9 cellular contexts compared by ENCODE assay signal in the genomic region with DNA sequence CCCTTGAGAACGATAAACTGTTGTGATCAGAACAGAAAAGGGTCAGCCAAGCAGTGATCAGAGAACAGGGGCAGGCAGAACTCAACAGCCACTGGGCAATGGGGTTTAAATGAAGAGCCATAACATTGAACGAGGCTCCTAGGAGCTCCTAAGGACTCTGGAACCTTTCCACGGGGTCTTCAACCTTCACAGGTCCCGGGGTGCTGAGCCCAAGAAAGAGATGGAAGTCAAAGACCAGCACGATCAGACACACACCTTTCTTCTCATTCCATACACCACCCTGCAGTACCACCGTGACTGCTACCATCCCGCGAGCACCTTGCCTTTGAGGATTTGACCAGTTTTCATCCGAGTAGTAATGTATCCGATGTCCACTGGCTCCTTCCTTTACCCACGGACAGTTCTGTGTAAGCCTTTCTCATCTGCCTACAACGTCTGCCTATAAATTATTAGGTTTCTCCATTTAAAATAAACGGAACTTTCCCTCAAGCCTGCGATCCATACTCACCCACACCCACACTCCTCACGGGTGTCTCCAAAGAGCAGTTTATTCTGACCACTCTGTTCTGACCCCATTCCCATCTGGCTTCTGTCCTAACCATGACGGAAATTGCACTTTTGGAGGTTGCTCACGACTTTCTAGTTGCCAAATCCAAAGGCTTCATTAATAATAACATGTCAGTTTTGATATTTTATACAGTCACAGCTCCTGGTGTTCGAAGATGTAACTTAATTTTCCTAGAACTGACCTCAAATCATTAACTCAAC. TPM values are rescaled to one million over a fixed set of nuclear protein-coding genes. Genes with fewer than 3 reads are reported as not detected.
DNase-seq lines count a peak whose midpoint lies in the region; ATAC-seq, FAIRE-seq and TF ChIP-seq lines count a peak whose summit lies in the region.
"Had no signal": no experiment of that assay in that cellular context is flagged by ENCODE, and none has a peak within 500 bp of the region (broad histone marks: within the 10 kb centered on the region; RNA-seq: fewer than 3 reads in every experiment).

No MANE protein-coding gene starts in this region.

- TF ChIP-seq CTCF in OCI-LY7 (conservative IDR thresholded peaks at IDR 0.05; ENCODE audit: low read length) (no peak), fibroblast of the aortic adventitia (IDR thresholded peaks at IDR 0.05; ENCODE audit: insufficient read depth, low read length) (no peak), pancreas (IDR thresholded peaks at IDR 0.05) (no peak)

- H3K4me1 ChIP-seq in CD8-positive, alpha-beta memory T cell (ENCODE audit: insufficient read depth, low read length): peaks cover 10% of the 10 kb centered on the region
- H3K4me1 ChIP-seq in OCI-LY7 (ENCODE audit: insufficient read depth, low read length, poor library complexity, severe bottlenecking) (peaks cover 5% of the 10 kb centered on the region), pancreas (no peaks in the 10 kb centered on the region)

- no TSS peak for BruUV-seq in OCI-LY7 (replicated peaks; lab: Mats Ljungman, UMichigan)

- H3K4me1 Mint-ChIP-seq in CD8-positive, alpha-beta memory T cell: peaks cover 5 to 9% (median 6%) of the 10 kb centered on the region in 3 donors

- CTCF ChIA-PET in CD8-positive, alpha-beta memory T cell (lab: Charles Lee): interaction anchor here (0.8 to 1.5 kb wide), 6 partner anchors 14 to 472 kb away, joined by 3 to 7 read pairs (median 3); no protein-coding TSS in a partner anchor
- CTCF ChIA-PET in OCI-LY7 (lab: Charles Lee; ENCODE audit: unreplicated experiment): no interaction called here

- H2AFZ ChIP-seq in OCI-LY7 (ENCODE audit: low read length): peak overlapping the region; percentile 60

- no peak for DNase-seq in CD8-positive, alpha-beta memory T cell
- DNase-seq in OCI-LY7 (ENCODE audit: low spot score) (no peak), fibroblast of the aortic adventitia (ENCODE audit: low read depth) (peak; percentile 51), pancreas (no peak), DMS114 treated with DMSO at 0.1 percent for 48 hours (lab: John Stamatoyannopoulos, UW; ENCODE audit: unreplicated experiment) (no peak), DMS79 (lab: John Stamatoyannopoulos, UW) (no peak), H54 (ENCODE audit: insufficient read length, low spot score) (no peak)

- ATAC-seq in pancreas: peak in 3 of 4 donors; percentile 15 to 40 (median 17)
- no peak for ATAC-seq in HG03280 (IDR thresholded peaks at IDR 0.05; ENCODE audit: unreplicated experiment)

- WGBS in pancreas, 2 donors: 40 to 47% methylated on average over 18 of the region's 18 CpGs

- peaks cover 12 to 13% of the 10 kb centered on the region in 2 donors for H3K27me3 Mint-ChIP-seq in CD8-positive, alpha-beta memory T cell

- H3K36me3 ChIP-seq in CD8-positive, alpha-beta memory T cell (ENCODE audit: insufficient read depth, low read length): no peaks in the 10 kb centered on the region
- H3K36me3 ChIP-seq in OCI-LY7 (ENCODE audit: insufficient read depth, low read length): no peaks in the 10 kb centered on the region
- H3K36me3 ChIP-seq in pancreas: no peaks in the 10 kb centered on the region
- H3K36me3 ChIP-seq: neutrophil had no signal

- no peaks in the 10 kb centered on the region for H3K9me3 ChIP-seq in CD8-positive, alpha-beta memory T cell (ENCODE audit: low read length)
- no peaks in the 10 kb centered on the region for H3K9me3 ChIP-seq in OCI-LY7 (ENCODE audit: low read length)
- H3K9me3 ChIP-seq in pancreas: no peaks in the 10 kb centered on the region
- H3K9me3 ChIP-seq: neutrophil had no signal

- FAIRE-seq in pancreas (lab: Jason Lieb, UNC) (no peak), H54 (lab: Jason Lieb, UNC) (no peak)

- POLR2A ChIA-PET in CD8-positive, alpha-beta memory T cell (lab: Charles Lee): no interaction called here
- POLR2A ChIA-PET in OCI-LY7 (lab: Charles Lee): interaction anchor here (1.0 to 1.3 kb wide), 3 partner anchors 13 to 514 kb away, joined by 3 to 4 read pairs (median 3); no protein-coding TSS in a partner anchor

- peak overlapping the region; percentile 58 for H3K4me2 ChIP-seq in OCI-LY7 (ENCODE audit: low read length)

- H3K27ac Mint-ChIP-seq in CD8-positive, alpha-beta memory T cell: peak overlapping the region in 5 of 8 donors; percentile 70 to 93 (median 83)

- H3K27ac ChIP-seq in CD8-positive, alpha-beta memory T cell (ENCODE audit: low read depth, low read length): no peak overlapping the region
- H3K27ac ChIP-seq in OCI-LY7 (ENCODE audit: low read depth, low read length, poor library complexity, severe bottlenecking): no peak overlapping the region
- no peak overlapping the region for H3K27ac ChIP-seq in pancreas
- H3K27ac ChIP-seq: neutrophil had no signal

- intact Hi-C loops in OCI-LY7 (cut with micrococcal nuclease; ENCODE audit: unreplicated experiment): loop anchor here (1.0 to 2.0 kb wide), 3 partner anchors 89 to 452 kb away; no protein-coding TSS in a partner anchor
- intact Hi-C loops in pancreas (cut with DNase I): loop anchor here (5.0 kb wide), 1 partner anchor 170 kb away; no protein-coding TSS in a partner anchor

- H3K9me2 ChIP-seq in OCI-LY7 (ENCODE audit: insufficient read depth, low read length): no peaks in the 10 kb centered on the region

- no peaks in the 10 kb centered on the region for H3K79me2 ChIP-seq in OCI-LY7 (ENCODE audit: insufficient read depth, low read depth, low read length)

- H3K36me3 Mint-ChIP-seq in CD8-positive, alpha-beta memory T cell: no peaks in the 10 kb centered on the region

- peak overlapping the region; percentile 60 to 96 (median 89) for H3K4me3 Mint-ChIP-seq in CD8-positive, alpha-beta memory T cell

- H4K20me1 ChIP-seq in OCI-LY7 (ENCODE audit: insufficient read depth, low read length): no peaks in the 10 kb centered on the region

- no peaks in the 10 kb centered on the region for H3K27me3 ChIP-seq in CD8-positive, alpha-beta memory T cell (ENCODE audit: insufficient read depth, low read length, poor library complexity, severe bottlenecking)
- H3K27me3 ChIP-seq in pancreas: no peaks in the 10 kb centered on the region

- H3K4me3 ChIP-seq in CD8-positive, alpha-beta memory T cell (ENCODE audit: low read length): peak overlapping the region; percentile 60
- peak overlapping the region; percentile 51 for H3K4me3 ChIP-seq in OCI-LY7 (ENCODE audit: low read depth, low read length, poor library complexity, severe bottlenecking)
- no peak overlapping the region for H3K4me3 ChIP-seq in fibroblast of the aortic adventitia (ENCODE audit: low read depth, low read length)
- H3K4me3 ChIP-seq in pancreas: peak overlapping the region in 1 of 4 donors; percentile 39

- TF ChIP-seq POLR2A in H54 (IDR thresholded peaks at IDR 0.05; ENCODE audit: low read depth, low read length): no peak

- H3K9me3 Mint-ChIP-seq in CD8-positive, alpha-beta memory T cell: no peaks in the 10 kb centered on the region

RNA-seq across cellular contexts. Expression of a gene that starts 16.8 kb away (rescaled TPM):
- total RNA-seq in CD8-positive, alpha-beta memory T cell: 1 to 10 TPM; 1.4 to 2.1 TPM
- 4.6 TPM for polyA plus RNA-seq in CD8-positive, alpha-beta memory T cell
- 5.2 and 5.4 TPM in 2 replicates for total RNA-seq in OCI-LY7 (2014; rRNA removed; shearing (Covaris generic))
- total RNA-seq in OCI-LY7 (2022) (9.5 and 11.1 TPM in 2 replicates), fibroblast of the aortic adventitia (ENCODE audit: low replicate concordance) (4.7 and 8.5 TPM in 2 replicates), pancreas (1 to 10 TPM; 1.4 to 4.1 (median 2.4) TPM)
- 1 to 10 TPM; 1.3 to 3.1 TPM for polyA plus RNA-seq in pancreas
